In the genomic region with DNA sequence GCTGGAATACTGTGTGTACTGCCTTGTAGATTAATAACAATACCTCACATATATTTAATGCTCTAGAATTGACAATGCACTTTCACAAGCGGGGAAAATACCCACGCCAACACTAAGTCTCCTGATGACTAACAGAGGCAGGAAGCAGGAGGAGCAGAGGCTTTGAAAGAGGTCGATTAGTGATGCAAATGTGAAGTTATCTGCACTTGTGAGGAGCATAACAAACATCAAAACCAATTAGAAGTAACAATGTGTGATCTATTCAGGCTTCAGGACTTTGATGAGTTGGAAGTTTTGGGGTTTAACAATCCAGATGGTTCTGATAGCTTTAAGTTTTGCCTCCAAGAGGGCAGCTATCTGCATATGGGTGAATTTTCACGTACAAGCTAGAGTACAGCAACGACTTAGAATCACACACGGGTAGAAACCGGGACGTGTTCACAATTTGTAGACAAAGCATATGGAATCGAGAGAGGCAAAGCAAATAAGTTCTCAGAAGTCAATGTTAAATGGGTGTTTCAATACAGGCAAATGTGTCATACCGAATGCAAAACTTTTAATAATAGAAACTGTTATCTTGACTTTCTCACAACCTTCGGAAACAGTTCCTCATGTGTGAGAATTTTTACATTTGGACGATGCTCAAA, we compare ENCODE assay signal across 8 cellular contexts.
A peak's percentile ranks its signal among the peaks of the same experiment; 100 is the strongest.
DNase-seq lines count a peak whose midpoint lies in the region; ATAC-seq lines count a peak whose summit lies in the region.

No MANE protein-coding gene starts in this region.

- H3K27ac Mint-ChIP-seq in activated CD4-positive, alpha-beta memory T cell treated with anti-CD3 and anti-CD28 coated beads for 36 hours, result peak overlapping the region; percentile 99

- H3K9me3 Mint-ChIP-seq in activated CD4-positive, alpha-beta memory T cell treated with anti-CD3 and anti-CD28 coated beads for 36 hours, result no peaks in the 10 kb centered on the region

- POLR2A ChIA-PET in activated CD4-positive, alpha-beta memory T cell treated with anti-CD3 and anti-CD28 coated beads for 36 hours (lab: Charles Lee), result interaction anchor here (1.0 to 3.2 kb wide), 8 partner anchors 9 to 390 kb away, joined by 3 to 16 read pairs (median 6); a partner anchor contains a TSS

- peaks cover 20% of the 10 kb centered on the region for H3K36me3 Mint-ChIP-seq in activated CD4-positive, alpha-beta memory T cell treated with anti-CD3 and anti-CD28 coated beads for 36 hours

- CTCF ChIA-PET in activated CD4-positive, alpha-beta memory T cell treated with anti-CD3 and anti-CD28 coated beads for 36 hours (lab: Charles Lee), result interaction anchor here (1.0 to 2.1 kb wide), 5 partner anchors 8 to 390 kb away, joined by 3 to 9 read pairs (median 6); a partner anchor contains a TSS

- H3K27me3 Mint-ChIP-seq in activated CD4-positive, alpha-beta memory T cell treated with anti-CD3 and anti-CD28 coated beads for 36 hours, result no peaks in the 10 kb centered on the region

- peak; percentile 38 for ATAC-seq in GM19043 (IDR thresholded peaks at IDR 0.05; ENCODE audit: low read depth, unreplicated experiment)
- peak; percentile 41 for ATAC-seq in HG03095 (IDR thresholded peaks at IDR 0.05; ENCODE audit: unreplicated experiment)

- DNase-seq in activated CD4-positive, alpha-beta memory T cell treated with anti-CD3 and anti-CD28 coated beads for 36 hours, result peak; percentile 78
- DNase-seq in foreskin melanocyte (peak; percentile 43), COLO668 (lab: John Stamatoyannopoulos, UW; ENCODE audit: unreplicated experiment) (no peak), GM19240 (ENCODE audit: insufficient read length, low spot score) (no peak), NCI-H524 treated with DMSO at 0.1 percent for 48 hours (lab: John Stamatoyannopoulos, UW) (no peak)
- peak; percentile 62 for DNase-seq in stimulated activated naive CD4-positive, alpha-beta T cell treated with Interleukin-2 at 50 U/mL for 16 hours (lab: John Stamatoyannopoulos, UW)

- peaks cover 61% of the 10 kb centered on the region for H3K4me1 Mint-ChIP-seq in activated CD4-positive, alpha-beta memory T cell treated with anti-CD3 and anti-CD28 coated beads for 36 hours (ENCODE audit: low read depth)

- intact Hi-C loops in activated CD4-positive, alpha-beta memory T cell treated with anti-CD3 and anti-CD28 coated beads for 36 hours (cut with micrococcal nuclease), result loop anchor here (1.0 to 5.0 kb wide), 12 partner anchors 28 to 1118 kb away; a partner anchor contains a TSS

- peak overlapping the region; percentile 69 for H3K4me3 Mint-ChIP-seq in activated CD4-positive, alpha-beta memory T cell treated with anti-CD3 and anti-CD28 coated beads for 36 hours

Comparison
In these comparisons a context has a peak if more than half of its experiments do, and no peak if none do; other contexts are left out.
1. DNase-seq: peak in activated CD4-positive, alpha-beta memory T cell treated with anti-CD3 and anti-CD28 coated beads for 36 hours (single experiment), foreskin melanocyte (single experiment) and stimulated activated naive CD4-positive, alpha-beta T cell treated with Interleukin-2 at 50 U/mL for 16 hours (single experiment); none in COLO668 (single experiment), GM19240 (single experiment) and NCI-H524 treated with DMSO at 0.1 percent for 48 hours (single experiment).